Comparison of ENCODE assay signal across 19 cellular contexts in genomic region chr4:6085943-6086628, GRCh38.
DNase-seq lines count a peak whose midpoint lies in the region; ATAC-seq and TF ChIP-seq lines count a peak whose summit lies in the region.
"Had no signal": no experiment of that assay in that cellular context is flagged by ENCODE, and none has a peak within 500 bp of the region (broad histone marks: within the 10 kb centered on the region; RNA-seq: fewer than 3 reads in every experiment).

No MANE protein-coding gene starts in this region.

- no peaks in the 10 kb centered on the region for H4K20me1 ChIP-seq in neural progenitor cell (ENCODE audit: low read depth)

- no peak for TF ChIP-seq CTCF in neural progenitor cell (IDR thresholded peaks at IDR 0.05)

- no peaks in the 10 kb centered on the region for H3K4me1 ChIP-seq in neural progenitor cell
- H3K4me1 ChIP-seq: Caco-2 had no signal

- no peak overlapping the region for H3K27ac ChIP-seq in neural progenitor cell
- H3K27ac ChIP-seq: C4-2B, PC-9, SK-N-MC had no signal

- no peak overlapping the region for H3K4me3 Mint-ChIP-seq in central memory CD8-positive, alpha-beta T cell
- no peak overlapping the region for H3K4me3 Mint-ChIP-seq in effector memory CD8-positive, alpha-beta T cell
- H3K4me3 Mint-ChIP-seq in neural progenitor cell, result peak overlapping the region; percentile 5
- H3K4me3 Mint-ChIP-seq: B cell; CD8-positive, alpha-beta T cell had no signal

- H3K4me3 ChIP-seq in neural progenitor cell, result no peak overlapping the region
- H3K4me3 ChIP-seq: PC-9, SK-N-MC had no signal

- H3K4me2 ChIP-seq in neural progenitor cell, result no peak overlapping the region
- H3K4me2 ChIP-seq: PC-9 had no signal

- no peaks in the 10 kb centered on the region for H3K79me2 ChIP-seq in neural progenitor cell (ENCODE audit: low read depth)

- ATAC-seq in central memory CD8-positive, alpha-beta T cell (replicated peaks; ENCODE audit: extremely low read depth, poor library complexity, severe bottlenecking), result no peak
- no peak for ATAC-seq in effector memory CD8-positive, alpha-beta T cell (replicated peaks)
- no peak for ATAC-seq in HG03432 (IDR thresholded peaks at IDR 0.05; ENCODE audit: unreplicated experiment)
- ATAC-seq: CD8-positive, alpha-beta T cell had no signal

- no peaks in the 10 kb centered on the region for H3F3A ChIP-seq in neural progenitor cell (ENCODE audit: low read depth)

- no peaks in the 10 kb centered on the region for H3K27me3 ChIP-seq in neural progenitor cell

- no peak overlapping the region for H2AFZ ChIP-seq in neural progenitor cell (replicated peaks)
- H2AFZ ChIP-seq: PC-9 had no signal

- H3K36me3 ChIP-seq in neural progenitor cell, result no peaks in the 10 kb centered on the region

- peaks cover 25% of the 10 kb centered on the region for H3K4me1 Mint-ChIP-seq in central memory CD8-positive, alpha-beta T cell
- peaks cover 3 to 30% of the 10 kb centered on the region in 2 donors for H3K4me1 Mint-ChIP-seq in effector memory CD8-positive, alpha-beta T cell (ENCODE audit: low read depth in 2 of 2)
- peaks cover 18% of the 10 kb centered on the region for H3K4me1 Mint-ChIP-seq in neural progenitor cell
- H3K4me1 Mint-ChIP-seq: B cell had no signal

- DNase-seq in central memory CD8-positive, alpha-beta T cell (ENCODE audit: low spot score in 2 of 2), result no peak
- no peak for DNase-seq in effector memory CD8-positive, alpha-beta T cell
- DNase-seq in neural progenitor cell (ENCODE audit: low spot score) (no peak), SHP77 treated with DMSO at 0.1 percent for 48 hours (lab: John Stamatoyannopoulos, UW) (no peak), NCI-H345 (lab: John Stamatoyannopoulos, UW) (no peak)
- no peak for DNase-seq in activated naive CD4-positive, alpha-beta T cell (lab: John Stamatoyannopoulos, UW)
- DNase-seq: Caco-2; CD8-positive, alpha-beta T cell; NCI-H1048; NCI-H1417; NCI-H1694; NCI-H2029 treated with DMSO at 0.1 percent for 48 hours; NCI-H526 treated with DMSO at 0.1 percent for 48 hours; PC-9; Right ventricle myocardium superior had no signal

- H3K27me3 Mint-ChIP-seq in central memory CD8-positive, alpha-beta T cell, result no peaks in the 10 kb centered on the region
- H3K27me3 Mint-ChIP-seq in effector memory CD8-positive, alpha-beta T cell, result no peaks in the 10 kb centered on the region
- peaks cover 9% of the 10 kb centered on the region for H3K27me3 Mint-ChIP-seq in neural progenitor cell (ENCODE audit: insufficient read depth, low read depth)

- no peaks in the 10 kb centered on the region for H3K9me3 ChIP-seq in neural progenitor cell (ENCODE audit: low read depth)
- H3K9me3 ChIP-seq: Caco-2 had no signal

- no peaks in the 10 kb centered on the region for H3K9me3 Mint-ChIP-seq in central memory CD8-positive, alpha-beta T cell
- H3K9me3 Mint-ChIP-seq in effector memory CD8-positive, alpha-beta T cell, result no peaks in the 10 kb centered on the region
- no peaks in the 10 kb centered on the region for H3K9me3 Mint-ChIP-seq in neural progenitor cell
- H3K9me3 Mint-ChIP-seq: CD8-positive, alpha-beta T cell had no signal

- H3K27ac Mint-ChIP-seq in central memory CD8-positive, alpha-beta T cell (ENCODE audit: low read depth), result peak overlapping the region; percentile 36
- peak overlapping the region; percentile 16 to 66 for H3K27ac Mint-ChIP-seq in effector memory CD8-positive, alpha-beta T cell
- peak overlapping the region; percentile 58 for H3K27ac Mint-ChIP-seq in neural progenitor cell
- H3K27ac Mint-ChIP-seq: B cell; CD8-positive, alpha-beta T cell had no signal

- H3K9ac ChIP-seq in neural progenitor cell, result no peak overlapping the region

- H3K36me3 Mint-ChIP-seq in central memory CD8-positive, alpha-beta T cell (ENCODE audit: insufficient read depth), result peaks cover 25% of the 10 kb centered on the region
- peaks cover 44% of the 10 kb centered on the region for H3K36me3 Mint-ChIP-seq in effector memory CD8-positive, alpha-beta T cell (ENCODE audit: insufficient read depth)
- no peaks in the 10 kb centered on the region for H3K36me3 Mint-ChIP-seq in neural progenitor cell
